In genomic region chr19:30319411-30319810, GRCh38 we compare ENCODE assay signal across 9 cellular contexts. TPM values are rescaled to one million over a fixed set of nuclear protein-coding genes. Genes with fewer than 3 reads are reported as not detected.
"Had no signal": no experiment of that assay in that cellular context is flagged by ENCODE, and none has a peak within 500 bp of the region (broad histone marks: within the 10 kb centered on the region; RNA-seq: fewer than 3 reads in every experiment).

No MANE protein-coding gene starts in this region.

- H3K4me1 Mint-ChIP-seq: IgD-negative memory B cell had no signal

- H3K4me3 ChIP-seq: K562 had no signal

- H3K27me3 Mint-ChIP-seq: IgD-negative memory B cell had no signal

- FAIRE-seq: HepG2, HTR-8/SVneo, K562 had no signal

- H3K27ac Mint-ChIP-seq: IgD-negative memory B cell had no signal

- DNase-seq: IMR-90, KBM-7 had no signal

- H3K27ac ChIP-seq: HL-60 had no signal

- ATAC-seq: HepG2, K562 had no signal

- H3K4me3 Mint-ChIP-seq: IgD-negative memory B cell had no signal

RNA-seq across cellular contexts. Expression of gene ZNF536, which starts 52.8 kb away (rescaled TPM):
- total RNA-seq: HepG2, HT-29, HT1080, IMR-90, K562 had no signal
- polyA plus RNA-seq: HepG2, IgD-negative memory B cell, IMR-90, K562 had no signal
